ENCODE assay signal across 2 cellular contexts in the genomic region with DNA sequence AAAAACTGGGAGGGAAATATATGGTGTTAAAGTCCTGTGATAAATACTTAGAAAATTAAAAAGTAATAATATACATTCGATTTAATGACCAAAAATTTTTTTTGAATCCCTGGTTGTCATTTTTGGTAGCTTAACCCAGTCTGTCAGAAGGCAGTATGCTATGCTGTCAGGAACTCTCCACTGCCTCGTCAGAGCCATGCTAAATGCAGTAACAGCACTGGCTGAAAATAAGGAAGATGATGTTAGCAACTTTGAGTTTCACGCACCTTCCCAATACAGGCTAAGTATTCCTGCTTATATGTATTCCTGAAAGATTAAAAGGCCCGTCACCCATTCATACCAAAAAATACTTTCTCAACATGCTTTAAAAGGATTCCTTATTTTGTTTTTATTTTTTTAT.
TF ChIP-seq lines count a peak whose summit lies in the region.

No MANE protein-coding gene starts in this region.

TF ChIP-seq in HepG2, 621 proteins besides CTCF, POLR2A, EP300 and RAD21:
- TF ChIP-seq ARID5B (CRISPR knock-in tag; IDR thresholded peaks at IDR 0.05), result no peak
- TF ChIP-seq, protein P1, sequence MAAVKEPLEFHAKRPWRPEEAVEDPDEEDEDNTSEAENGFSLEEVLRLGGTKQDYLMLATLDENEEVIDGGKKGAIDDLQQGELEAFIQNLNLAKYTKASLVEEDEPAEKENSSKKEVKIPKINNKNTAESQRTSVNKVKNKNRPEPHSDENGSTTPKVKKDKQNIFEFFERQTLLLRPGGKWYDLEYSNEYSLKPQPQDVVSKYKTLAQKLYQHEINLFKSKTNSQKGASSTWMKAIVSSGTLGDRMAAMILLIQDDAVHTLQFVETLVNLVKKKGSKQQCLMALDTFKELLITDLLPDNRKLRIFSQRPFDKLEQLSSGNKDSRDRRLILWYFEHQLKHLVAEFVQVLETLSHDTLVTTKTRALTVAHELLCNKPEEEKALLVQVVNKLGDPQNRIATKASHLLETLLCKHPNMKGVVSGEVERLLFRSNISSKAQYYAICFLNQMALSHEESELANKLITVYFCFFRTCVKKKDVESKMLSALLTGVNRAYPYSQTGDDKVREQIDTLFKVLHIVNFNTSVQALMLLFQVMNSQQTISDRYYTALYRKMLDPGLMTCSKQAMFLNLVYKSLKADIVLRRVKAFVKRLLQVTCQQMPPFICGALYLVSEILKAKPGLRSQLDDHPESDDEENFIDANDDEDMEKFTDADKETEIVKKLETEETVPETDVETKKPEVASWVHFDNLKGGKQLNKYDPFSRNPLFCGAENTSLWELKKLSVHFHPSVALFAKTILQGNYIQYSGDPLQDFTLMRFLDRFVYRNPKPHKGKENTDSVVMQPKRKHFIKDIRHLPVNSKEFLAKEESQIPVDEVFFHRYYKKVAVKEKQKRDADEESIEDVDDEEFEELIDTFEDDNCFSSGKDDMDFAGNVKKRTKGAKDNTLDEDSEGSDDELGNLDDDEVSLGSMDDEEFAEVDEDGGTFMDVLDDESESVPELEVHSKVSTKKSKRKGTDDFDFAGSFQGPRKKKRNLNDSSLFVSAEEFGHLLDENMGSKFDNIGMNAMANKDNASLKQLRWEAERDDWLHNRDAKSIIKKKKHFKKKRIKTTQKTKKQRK (IDR thresholded peaks at IDR 0.05; ENCODE audit: low read length), result no peak
- TF ChIP-seq, protein P2, sequence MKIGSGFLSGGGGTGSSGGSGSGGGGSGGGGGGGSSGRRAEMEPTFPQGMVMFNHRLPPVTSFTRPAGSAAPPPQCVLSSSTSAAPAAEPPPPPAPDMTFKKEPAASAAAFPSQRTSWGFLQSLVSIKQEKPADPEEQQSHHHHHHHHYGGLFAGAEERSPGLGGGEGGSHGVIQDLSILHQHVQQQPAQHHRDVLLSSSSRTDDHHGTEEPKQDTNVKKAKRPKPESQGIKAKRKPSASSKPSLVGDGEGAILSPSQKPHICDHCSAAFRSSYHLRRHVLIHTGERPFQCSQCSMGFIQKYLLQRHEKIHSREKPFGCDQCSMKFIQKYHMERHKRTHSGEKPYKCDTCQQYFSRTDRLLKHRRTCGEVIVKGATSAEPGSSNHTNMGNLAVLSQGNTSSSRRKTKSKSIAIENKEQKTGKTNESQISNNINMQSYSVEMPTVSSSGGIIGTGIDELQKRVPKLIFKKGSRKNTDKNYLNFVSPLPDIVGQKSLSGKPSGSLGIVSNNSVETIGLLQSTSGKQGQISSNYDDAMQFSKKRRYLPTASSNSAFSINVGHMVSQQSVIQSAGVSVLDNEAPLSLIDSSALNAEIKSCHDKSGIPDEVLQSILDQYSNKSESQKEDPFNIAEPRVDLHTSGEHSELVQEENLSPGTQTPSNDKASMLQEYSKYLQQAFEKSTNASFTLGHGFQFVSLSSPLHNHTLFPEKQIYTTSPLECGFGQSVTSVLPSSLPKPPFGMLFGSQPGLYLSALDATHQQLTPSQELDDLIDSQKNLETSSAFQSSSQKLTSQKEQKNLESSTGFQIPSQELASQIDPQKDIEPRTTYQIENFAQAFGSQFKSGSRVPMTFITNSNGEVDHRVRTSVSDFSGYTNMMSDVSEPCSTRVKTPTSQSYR (CRISPR knock-in tag; IDR thresholded peaks at IDR 0.05; ENCODE audit: borderline replicate concordance), result no peak
- TF ChIP-seq ZNF790 (CRISPR knock-in tag; IDR thresholded peaks at IDR 0.05; ENCODE audit: borderline replicate concordance), result no peak
- no peak for TF ChIP-seq TCF12 (IDR thresholded peaks at IDR 0.05)
- no peak for TF ChIP-seq TCF12 (CRISPR knock-in tag; IDR thresholded peaks at IDR 0.05)
- TF ChIP-seq ZNF224 (CRISPR knock-in tag; IDR thresholded peaks at IDR 0.05), result no peak
- TF ChIP-seq ZNF432 (CRISPR knock-in tag; IDR thresholded peaks at IDR 0.05; ENCODE audit: borderline replicate concordance), result no peak

TF ChIP-seq in HCT116, 20 proteins besides CTCF, POLR2A, EP300 and RAD21:
- TF ChIP-seq FOSL1 (IDR thresholded peaks at IDR 0.05; ENCODE audit: low read depth) (no peak), CBX3 (IDR thresholded peaks at IDR 0.05; ENCODE audit: low read depth) (no peak)
- TF ChIP-seq, protein P3, sequence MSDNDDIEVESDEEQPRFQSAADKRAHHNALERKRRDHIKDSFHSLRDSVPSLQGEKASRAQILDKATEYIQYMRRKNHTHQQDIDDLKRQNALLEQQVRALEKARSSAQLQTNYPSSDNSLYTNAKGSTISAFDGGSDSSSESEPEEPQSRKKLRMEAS (IDR thresholded peaks at IDR 0.05), result no peak
- TF ChIP-seq, protein P4, sequence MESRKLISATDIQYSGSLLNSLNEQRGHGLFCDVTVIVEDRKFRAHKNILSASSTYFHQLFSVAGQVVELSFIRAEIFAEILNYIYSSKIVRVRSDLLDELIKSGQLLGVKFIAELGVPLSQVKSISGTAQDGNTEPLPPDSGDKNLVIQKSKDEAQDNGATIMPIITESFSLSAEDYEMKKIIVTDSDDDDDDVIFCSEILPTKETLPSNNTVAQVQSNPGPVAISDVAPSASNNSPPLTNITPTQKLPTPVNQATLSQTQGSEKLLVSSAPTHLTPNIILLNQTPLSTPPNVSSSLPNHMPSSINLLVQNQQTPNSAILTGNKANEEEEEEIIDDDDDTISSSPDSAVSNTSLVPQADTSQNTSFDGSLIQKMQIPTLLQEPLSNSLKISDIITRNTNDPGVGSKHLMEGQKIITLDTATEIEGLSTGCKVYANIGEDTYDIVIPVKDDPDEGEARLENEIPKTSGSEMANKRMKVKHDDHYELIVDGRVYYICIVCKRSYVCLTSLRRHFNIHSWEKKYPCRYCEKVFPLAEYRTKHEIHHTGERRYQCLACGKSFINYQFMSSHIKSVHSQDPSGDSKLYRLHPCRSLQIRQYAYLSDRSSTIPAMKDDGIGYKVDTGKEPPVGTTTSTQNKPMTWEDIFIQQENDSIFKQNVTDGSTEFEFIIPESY (IDR thresholded peaks at IDR 0.05; ENCODE audit: extremely low read depth, insufficient replicate concordance, low read length), result no peak
